2 cellular contexts compared by ENCODE assay signal in the genomic region with DNA sequence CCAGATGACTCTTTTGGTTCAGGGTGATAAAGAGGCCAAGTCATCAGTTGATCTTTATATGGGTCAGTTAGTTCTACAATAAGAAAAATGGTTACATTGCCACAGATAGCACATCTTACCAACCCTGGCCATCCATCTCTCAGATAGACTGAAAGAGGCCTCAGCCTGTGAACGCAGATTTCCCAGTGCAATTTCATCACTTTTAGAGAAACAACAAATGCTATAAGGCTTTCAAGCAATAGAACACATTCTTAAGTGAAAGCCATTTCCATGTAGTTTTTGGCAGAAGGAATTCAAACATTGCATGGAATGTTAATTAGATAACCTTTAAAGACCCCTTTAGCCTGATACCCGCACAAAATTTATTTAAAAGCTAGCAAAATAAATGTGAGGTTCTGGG.
TF ChIP-seq lines count a peak whose summit lies in the region.

No MANE protein-coding gene starts in this region.

TF ChIP-seq in liver, 16 proteins besides CTCF, POLR2A, EP300 and RAD21 (continued from another document):
- TF ChIP-seq, protein P1, sequence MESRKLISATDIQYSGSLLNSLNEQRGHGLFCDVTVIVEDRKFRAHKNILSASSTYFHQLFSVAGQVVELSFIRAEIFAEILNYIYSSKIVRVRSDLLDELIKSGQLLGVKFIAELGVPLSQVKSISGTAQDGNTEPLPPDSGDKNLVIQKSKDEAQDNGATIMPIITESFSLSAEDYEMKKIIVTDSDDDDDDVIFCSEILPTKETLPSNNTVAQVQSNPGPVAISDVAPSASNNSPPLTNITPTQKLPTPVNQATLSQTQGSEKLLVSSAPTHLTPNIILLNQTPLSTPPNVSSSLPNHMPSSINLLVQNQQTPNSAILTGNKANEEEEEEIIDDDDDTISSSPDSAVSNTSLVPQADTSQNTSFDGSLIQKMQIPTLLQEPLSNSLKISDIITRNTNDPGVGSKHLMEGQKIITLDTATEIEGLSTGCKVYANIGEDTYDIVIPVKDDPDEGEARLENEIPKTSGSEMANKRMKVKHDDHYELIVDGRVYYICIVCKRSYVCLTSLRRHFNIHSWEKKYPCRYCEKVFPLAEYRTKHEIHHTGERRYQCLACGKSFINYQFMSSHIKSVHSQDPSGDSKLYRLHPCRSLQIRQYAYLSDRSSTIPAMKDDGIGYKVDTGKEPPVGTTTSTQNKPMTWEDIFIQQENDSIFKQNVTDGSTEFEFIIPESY (IDR thresholded peaks at IDR 0.05): no peak
- TF ChIP-seq GABPA (IDR thresholded peaks at IDR 0.05 in 1 of 2, conservative IDR thresholded peaks at IDR 0.05 in 1 of 2): no peak
- TF ChIP-seq SP1 (IDR thresholded peaks at IDR 0.05): no peak

TF ChIP-seq in endothelial cell of umbilical vein, 7 proteins besides CTCF, POLR2A, EP300 and RAD21 (continued from another document):
- no peak for TF ChIP-seq JUN (IDR thresholded peaks at IDR 0.05; ENCODE audit: borderline replicate concordance, insufficient read depth, insufficient read length, low read depth)
- no peak for TF ChIP-seq POLR2AphosphoS5 (IDR thresholded peaks at IDR 0.05; ENCODE audit: insufficient read depth, low read depth, low read length)
- no peak for TF ChIP-seq GATA2 (IDR thresholded peaks at IDR 0.05; ENCODE audit: insufficient read depth, insufficient read length, low read depth, low read length)
- TF ChIP-seq, protein P2, sequence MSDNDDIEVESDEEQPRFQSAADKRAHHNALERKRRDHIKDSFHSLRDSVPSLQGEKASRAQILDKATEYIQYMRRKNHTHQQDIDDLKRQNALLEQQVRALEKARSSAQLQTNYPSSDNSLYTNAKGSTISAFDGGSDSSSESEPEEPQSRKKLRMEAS (IDR thresholded peaks at IDR 0.05; ENCODE audit: insufficient read depth, insufficient read length): no peak
